16 cellular contexts compared by ENCODE assay signal in genomic region chr20:47325242-47325641, GRCh38. TPM values are rescaled to one million over a fixed set of nuclear protein-coding genes. Genes with fewer than 3 reads are reported as not detected.
DNase-seq lines count a peak whose midpoint lies in the region; ATAC-seq and TF ChIP-seq lines count a peak whose summit lies in the region.
"Had no signal": no experiment of that assay in that cellular context is flagged by ENCODE, and none has a peak within 500 bp of the region (broad histone marks: within the 10 kb centered on the region; RNA-seq: fewer than 3 reads in every experiment).

No MANE protein-coding gene starts in this region.

- no peak for ATAC-seq in IMR-90 (ENCODE audit: low read depth)
- no peak for ATAC-seq in natural killer cell treated with Interleukin-12 subunit alpha and Interleukin-12 subunit beta and Interleukin-15 and Interleukin-18, amount 100 ng/mL, for 72 hours
- no peak for ATAC-seq in HG02759 (IDR thresholded peaks at IDR 0.05; ENCODE audit: unreplicated experiment)

- H3K4me1 Mint-ChIP-seq in endodermal cell: peaks cover 37% of the 10 kb centered on the region
- H3K4me1 Mint-ChIP-seq in natural killer cell treated with Interleukin-12 subunit alpha and Interleukin-12 subunit beta and Interleukin-15 and Interleukin-18, amount 100 ng/mL, for 72 hours (ENCODE audit: low read depth in 2 of 2): peaks cover 23% of the 10 kb centered on the region in 2 donors

- H2AK5ac ChIP-seq in IMR-90 (ENCODE audit: low read depth, low read length): peak overlapping the region; percentile 81

- peak overlapping the region; percentile 87; the same call in 1 of the 3 replicates for H2BK15ac ChIP-seq in IMR-90 (ENCODE audit: low read depth, low read length)

- H3K4me1 ChIP-seq in ACC112 (ENCODE audit: control insufficient read depth, insufficient read depth, low read length, unreplicated experiment) (peaks cover 32% of the 10 kb centered on the region), IMR-90 (ENCODE audit: control insufficient read depth, insufficient read depth, low read length) (peaks cover 8% of the 10 kb centered on the region), endodermal cell (ENCODE audit: control insufficient read depth, insufficient read depth, low read length) (peaks cover 5% of the 10 kb centered on the region), ascending aorta (peaks cover 5 to 22% of the 10 kb centered on the region in 2 donors)

- H3K79me2 ChIP-seq in ACC112 (ENCODE audit: control insufficient read depth, insufficient read depth, low read length, unreplicated experiment): peaks cover 61% of the 10 kb centered on the region

- H2BK120ac ChIP-seq in IMR-90 (ENCODE audit: low read depth, low read length): peak overlapping the region; percentile 11; the same call in 1 of the 2 replicates

- H3K4me3 Mint-ChIP-seq in endodermal cell: no peak overlapping the region
- no peak overlapping the region for H3K4me3 Mint-ChIP-seq in natural killer cell treated with Interleukin-12 subunit alpha and Interleukin-12 subunit beta and Interleukin-15 and Interleukin-18, amount 100 ng/mL, for 72 hours
- H3K4me3 Mint-ChIP-seq: activated naive CD4-positive, alpha-beta T cell treated with anti-CD3 and anti-CD28 coated beads, Interleukin-2, amount 50 U/mL, for 24 hours had no signal

- in situ Hi-C loops in IMR-90 (cut with MboI; ENCODE audit: low sequenced_read_pairs): no loop called here

- DNase-seq in IMR-90: no peak
- no peak for DNase-seq in endodermal cell
- no peak for DNase-seq in natural killer cell treated with Interleukin-12 subunit alpha and Interleukin-12 subunit beta and Interleukin-15 and Interleukin-18, amount 100 ng/mL, for 72 hours (ENCODE audit: low spot score)
- DNase-seq in stimulated activated CD4-positive, alpha-beta T cell treated with anti-CD3 and anti-CD28 coated beads, Interleukin-4, amount 100 ng/mL, for 24 hours: no peak
- no peak for DNase-seq in ascending aorta (ENCODE audit: low spot score in 2 of 2)
- no peak for DNase-seq in NOMO-1 treated with dmso at 0.1 percent for 144 hours (lab: John Stamatoyannopoulos, UW; ENCODE audit: unreplicated experiment)
- DNase-seq: activated CD4-positive, alpha-beta T cell treated with anti-CD3 and anti-CD28 coated beads for 48 hours; foreskin melanocyte; GF-D8; Karpas-422; NCI-H146; ovary had no signal

- no TSS peak for BruUV-seq in IMR-90 (replicated peaks; lab: Mats Ljungman, UMichigan)

- H2AFZ ChIP-seq in ACC112 (ENCODE audit: low read length, unreplicated experiment): no peak overlapping the region
- H2AFZ ChIP-seq in IMR-90 (replicated peaks; ENCODE audit: low read length, poor library complexity): peak overlapping the region; percentile 14

- H3K4me2 ChIP-seq in IMR-90 (ENCODE audit: low read depth, low read length): no peak overlapping the region

- peak overlapping the region; percentile 25; the same call in 1 of the 2 replicates for H2BK20ac ChIP-seq in IMR-90 (ENCODE audit: low read depth, low read length)

- 100% methylated on average over 1 of the region's 6 CpGs; no CpG with 5 or more reads in 1 of the 2 experiments for WGBS in IMR-90 (ENCODE audit: extremely low coverage in 2 of 2, insufficient read length in 1 of 2), 2 experiments
- WGBS in endodermal cell (ENCODE audit: insufficient coverage in 1 of 2, insufficient read length in 1 of 2), 2 experiments: 93 to 99% methylated on average over 4 to 6 of the region's 6 CpGs

- TF ChIP-seq POLR2A in IMR-90 (IDR thresholded peaks at IDR 0.05; ENCODE audit: low read depth, low read length): no peak

- no peak overlapping the region for H3K9ac ChIP-seq in IMR-90 (ENCODE audit: low read depth, low read length)
- H3K9ac ChIP-seq in endodermal cell (ENCODE audit: extremely low read depth, low read length, poor library complexity, severe bottlenecking): no peak overlapping the region

- H3K36me3 Mint-ChIP-seq in endodermal cell (ENCODE audit: low read depth): peaks cover 46% of the 10 kb centered on the region
- H3K36me3 Mint-ChIP-seq in natural killer cell treated with Interleukin-12 subunit alpha and Interleukin-12 subunit beta and Interleukin-15 and Interleukin-18, amount 100 ng/mL, for 72 hours: no peaks in the 10 kb centered on the region

- H3K4me3 ChIP-seq in ACC112 (ENCODE audit: low read depth, low read length) (no peak overlapping the region), IMR-90 (ENCODE audit: insufficient read depth, low read depth, low read length) (no peak overlapping the region), endodermal cell (ENCODE audit: low read length) (no peak overlapping the region), ascending aorta (no peak overlapping the region)
- H3K4me3 ChIP-seq: cardiac muscle cell, ovary had no signal

- H3K79me1 ChIP-seq in IMR-90 (ENCODE audit: low read depth in 1 of 2, low read length in 2 of 2): peaks cover 34 to 79% of the 10 kb centered on the region in 2 experiments

- no peak for TF ChIP-seq CTCF in IMR-90 (conservative IDR thresholded peaks at IDR 0.05; ENCODE audit: low read depth, low read length)
- TF ChIP-seq CTCF in endodermal cell (conservative IDR thresholded peaks at IDR 0.05): no peak
- no peak for TF ChIP-seq CTCF in ascending aorta (IDR thresholded peaks at IDR 0.05)

- H3K23ac ChIP-seq in IMR-90 (ENCODE audit: low read depth, low read length): no peak overlapping the region

- peak overlapping the region; percentile 83 for H3K27ac Mint-ChIP-seq in endodermal cell
- peak overlapping the region; percentile 31 to 65 for H3K27ac Mint-ChIP-seq in natural killer cell treated with Interleukin-12 subunit alpha and Interleukin-12 subunit beta and Interleukin-15 and Interleukin-18, amount 100 ng/mL, for 72 hours

- H3K14ac ChIP-seq in IMR-90 (replicated peaks; ENCODE audit: low read depth, low read length): peak overlapping the region; percentile 57

- H3K27ac ChIP-seq in ACC112 (ENCODE audit: low read depth, low read length) (peak overlapping the region; percentile 53), IMR-90 (ENCODE audit: insufficient read depth, low read length) (no peak overlapping the region), endodermal cell (ENCODE audit: low read depth, low read length) (no peak overlapping the region), ascending aorta (no peak overlapping the region)
- H3K27ac ChIP-seq: cardiac muscle cell, ovary had no signal

- dilution Hi-C loops in IMR-90 (cut with HindIII; ENCODE audit: low sequenced_read_pairs, unreplicated experiment): no loop called here

- H3K27me3 Mint-ChIP-seq in endodermal cell (ENCODE audit: insufficient read depth): no peaks in the 10 kb centered on the region
- no peaks in the 10 kb centered on the region for H3K27me3 Mint-ChIP-seq in natural killer cell treated with Interleukin-12 subunit alpha and Interleukin-12 subunit beta and Interleukin-15 and Interleukin-18, amount 100 ng/mL, for 72 hours
- H3K27me3 Mint-ChIP-seq: activated naive CD4-positive, alpha-beta T cell treated with anti-CD3 and anti-CD28 coated beads, Interleukin-2, amount 50 U/mL, for 24 hours had no signal

- no peak overlapping the region for H3K56ac ChIP-seq in IMR-90 (ENCODE audit: extremely low read depth, insufficient read depth, low read length)

- H2AK9ac ChIP-seq in IMR-90 (replicated peaks; ENCODE audit: low read depth, low read length, poor library complexity): peak overlapping the region; percentile 60

- no peak for TF ChIP-seq RAD21 in IMR-90 (IDR thresholded peaks at IDR 0.05; ENCODE audit: low read length)

- intact Hi-C loops in IMR-90 (cut with micrococcal nuclease) (no loop called here), ascending aorta (cut with DNase I) (no loop called here)

- no peaks in the 10 kb centered on the region for H3K9me3 Mint-ChIP-seq in endodermal cell
- no peaks in the 10 kb centered on the region for H3K9me3 Mint-ChIP-seq in natural killer cell treated with Interleukin-12 subunit alpha and Interleukin-12 subunit beta and Interleukin-15 and Interleukin-18, amount 100 ng/mL, for 72 hours
- H3K9me3 Mint-ChIP-seq: activated naive CD4-positive, alpha-beta T cell treated with anti-CD3 and anti-CD28 coated beads, Interleukin-2, amount 50 U/mL, for 24 hours had no signal

- no peaks in the 10 kb centered on the region for H4K20me1 ChIP-seq in IMR-90 (ENCODE audit: insufficient read depth, low read length)

- no peaks in the 10 kb centered on the region for H3K27me3 ChIP-seq in ACC112 (ENCODE audit: insufficient read depth, low read length)
- no peaks in the 10 kb centered on the region for H3K27me3 ChIP-seq in IMR-90 (ENCODE audit: control insufficient read depth, insufficient read depth, low read length)
- H3K27me3 ChIP-seq in endodermal cell (ENCODE audit: control insufficient read depth, insufficient read depth, low read length, poor library complexity, severe bottlenecking): no peaks in the 10 kb centered on the region
- no peaks in the 10 kb centered on the region for H3K27me3 ChIP-seq in ascending aorta
- H3K27me3 ChIP-seq: cardiac muscle cell, ovary had no signal

- H3K4ac ChIP-seq in IMR-90 (ENCODE audit: low read depth, low read length): peak overlapping the region; percentile 68

- H3K9me1 ChIP-seq in IMR-90 (ENCODE audit: insufficient read depth, low read length): peaks cover 13% of the 10 kb centered on the region; the same call in 1 of the 2 replicates

- H3K18ac ChIP-seq in IMR-90 (ENCODE audit: low read depth, low read length): peak overlapping the region; percentile 57; the same call in 1 of the 2 replicates

- CTCF ChIA-PET in IMR-90 (lab: Yijun Ruan, JAX): interaction anchor here (1.1 to 1.8 kb wide), 2 partner anchors 36 to 59 kb away, joined by 3 to 7 read pairs; no protein-coding TSS in a partner anchor

- H3K9me3 ChIP-seq in IMR-90 (ENCODE audit: control insufficient read depth, insufficient read depth, low read length) (no peaks in the 10 kb centered on the region), endodermal cell (ENCODE audit: control insufficient read depth, low read length) (no peaks in the 10 kb centered on the region), ascending aorta (no peaks in the 10 kb centered on the region)
- H3K9me3 ChIP-seq: ovary had no signal

- H4K8ac ChIP-seq in IMR-90 (ENCODE audit: low read depth in 2 of 2, low read length in 2 of 2): peak overlapping the region in 1 of 2 experiments; percentile 45; a peak in 1 of 4 replicates

- H4K91ac ChIP-seq in IMR-90 (ENCODE audit: insufficient read depth, low read depth, low read length): peak overlapping the region; percentile 48

- H3K36me3 ChIP-seq in ACC112 (ENCODE audit: insufficient read depth, low read length): peaks cover 17% of the 10 kb centered on the region; the same call in 1 of the 2 replicates
- no peaks in the 10 kb centered on the region for H3K36me3 ChIP-seq in IMR-90 (ENCODE audit: control insufficient read depth, insufficient read depth, low read length)
- peaks cover 22% of the 10 kb centered on the region for H3K36me3 ChIP-seq in endodermal cell (ENCODE audit: control insufficient read depth, insufficient read depth, low read length)
- no peaks in the 10 kb centered on the region for H3K36me3 ChIP-seq in ascending aorta
- H3K36me3 ChIP-seq: cardiac muscle cell, ovary had no signal

- POLR2A ChIA-PET in IMR-90 (lab: Charles Lee; ENCODE audit: unreplicated experiment): no interaction called here

- H4K5ac ChIP-seq in IMR-90 (ENCODE audit: low read depth, low read length): peak overlapping the region; percentile 29; the same call in 1 of the 2 replicates

- peak overlapping the region; percentile 5 for H2BK5ac ChIP-seq in IMR-90 (ENCODE audit: low read depth, low read length, poor library complexity, severe bottlenecking)

RNA-seq across cellular contexts. Expression of gene ZMYND8, which starts 31.3 kb away (rescaled TPM):
- total RNA-seq in IMR-90 (2012; rRNA removed): 23.6 and 24.0 TPM in 2 replicates
- 28.2 and 28.3 TPM in 2 replicates for polyA plus RNA-seq in IMR-90 (2012; rRNA removed)
- 12.6 and 14.1 TPM in 2 replicates for polyA plus RNA-seq in IMR-90 (2012; cell fraction: cytosol; rRNA removed)
- polyA plus RNA-seq in IMR-90 (2012; cell fraction: nucleus; rRNA removed; ENCODE audit: low replicate concordance): 43.6 and 72.5 TPM in 2 replicates
- 10 to 100 TPM; 85.0 to 99.9 TPM for total RNA-seq in endodermal cell
- 47.1 TPM for polyA plus RNA-seq in endodermal cell (2013, experiment 1 of 2)
- polyA plus RNA-seq in endodermal cell (2013, experiment 2 of 2): 46.3 TPM
- total RNA-seq in natural killer cell treated with Interleukin-12 subunit alpha and Interleukin-12 subunit beta and Interleukin-15 and Interleukin-18, amount 100 ng/mL, for 72 hours: 10 to 100 TPM; 42.1 to 65.7 TPM
- 23.2 TPM for total RNA-seq in ascending aorta
